Comparison of ENCODE assay signal across 20 cellular contexts in genomic region chr2:233814063-233814435, GRCh38. TPM values are rescaled to one million over a fixed set of nuclear protein-coding genes. Genes with fewer than 3 reads are reported as not detected.
DNase-seq lines count a peak whose midpoint lies in the region; ATAC-seq, FAIRE-seq and TF ChIP-seq lines count a peak whose summit lies in the region.
"Had no signal": no experiment of that assay in that cellular context is flagged by ENCODE, and none has a peak within 500 bp of the region (broad histone marks: within the 10 kb centered on the region; RNA-seq: fewer than 3 reads in every experiment).

No MANE protein-coding gene starts in this region.

- no peaks in the 10 kb centered on the region for H3F3A ChIP-seq in neural progenitor cell (ENCODE audit: low read depth)

- no peak for TF ChIP-seq POLR2A in K562 (conservative IDR thresholded peaks at IDR 0.05)

- no peaks in the 10 kb centered on the region for H3K9me3 Mint-ChIP-seq in neural progenitor cell
- H3K9me3 Mint-ChIP-seq in endothelial cell (ENCODE audit: unreplicated experiment): no peaks in the 10 kb centered on the region
- H3K9me3 Mint-ChIP-seq: activated T-helper 2 cell treated with anti-CD3 and anti-CD28 coated beads, Interferon-gamma antibody, Interleukin-2, Interleukin-4, amounts not matched to agents 10 μg/mL and 5 μg/mL and 100 μg/mL, durations not matched to agents 14 hours and 24 hours and 36 hours; stimulated activated naive CD8-positive, alpha-beta T cell treated with anti-CD3 and anti-CD28 coated beads, Interleukin-15, Interleukin-2, amounts not matched to agents 100 ng/mL and 50 ng/mL, for 24 hours had no signal

- BruUV-seq in K562 (replicated peaks; lab: Mats Ljungman, UMichigan): no TSS peak

- FAIRE-seq in K562 (lab: Jason Lieb, UNC): peak; percentile 46
- FAIRE-seq: D721Med, small intestine had no signal

- H3K4me1 Mint-ChIP-seq in neural progenitor cell (peaks cover 10% of the 10 kb centered on the region), endothelial cell (ENCODE audit: unreplicated experiment) (peaks cover 3% of the 10 kb centered on the region)

- H4K20me1 ChIP-seq in K562 (replicated peaks; ENCODE audit: control insufficient read depth, insufficient read depth, low read length) (no peaks in the 10 kb centered on the region), neural progenitor cell (ENCODE audit: low read depth) (no peaks in the 10 kb centered on the region)

- H3K36me3 ChIP-seq in K562 (ENCODE audit: control insufficient read depth, insufficient read depth, low read length) (no peaks in the 10 kb centered on the region), neural progenitor cell (no peaks in the 10 kb centered on the region)
- H3K36me3 ChIP-seq: neutrophil, vagina had no signal

- H3K9me1 ChIP-seq in K562 (ENCODE audit: control insufficient read depth, insufficient read depth, low read length): no peaks in the 10 kb centered on the region

- H3K4me3 ChIP-seq in K562 (no peak overlapping the region), neural progenitor cell (no peak overlapping the region)
- H3K4me3 ChIP-seq: vagina had no signal

- POLR2A ChIA-PET in K562 (lab: Yijun Ruan, JAX): interaction anchor here (0.6 to 0.7 kb wide), 2 partner anchors 167 to 422 kb away, joined by 3 to 4 read pairs; no protein-coding TSS in a partner anchor

- TF ChIP-seq EP300 in K562 (IDR thresholded peaks at IDR 0.05; ENCODE audit: low read length): no peak

- CTCF ChIA-PET in K562 (lab: Yijun Ruan, JAX; ENCODE audit: low intra/inter-chr PET ratio): no interaction called here

- H3K36me3 Mint-ChIP-seq in neural progenitor cell: no peaks in the 10 kb centered on the region
- no peaks in the 10 kb centered on the region for H3K36me3 Mint-ChIP-seq in endothelial cell (ENCODE audit: low read depth, unreplicated experiment)

- no peaks in the 10 kb centered on the region for H3K79me2 ChIP-seq in K562 (ENCODE audit: control insufficient read depth, insufficient read depth, low read length)
- H3K79me2 ChIP-seq in neural progenitor cell (ENCODE audit: low read depth): no peaks in the 10 kb centered on the region

- no peak for TF ChIP-seq RAD21 in K562 (CRISPR knock-in tag; conservative IDR thresholded peaks at IDR 0.05 in 1 of 2, IDR thresholded peaks at IDR 0.05 in 1 of 2)

- H3K27ac ChIP-seq in K562 (ENCODE audit: extremely low read depth, low read depth, low read length): no peak overlapping the region
- no peak overlapping the region for H3K27ac ChIP-seq in neural progenitor cell
- H3K27ac ChIP-seq: neutrophil, vagina had no signal

- no peak for ATAC-seq in activated CD4-positive, CD25-positive, alpha-beta regulatory T cell treated with anti-CD3 and anti-CD28 coated beads, Interleukin-2, amount 50 U/mL, for 24 hours
- ATAC-seq in K562: peak; percentile 83

- peak; percentile 18 for DNase-seq in activated CD4-positive, CD25-positive, alpha-beta regulatory T cell treated with anti-CD3 and anti-CD28 coated beads, Interleukin-2, amount 50 U/mL, for 72 hours
- DNase-seq in HPDE6-E6E7 (ENCODE audit: extremely low spot score): peak; percentile 29
- peak in 3 of 4 experiments; percentile 31 to 53 (median 33) for DNase-seq in K562 (ENCODE audit: extremely low read depth in 1 of 4, low spot score in 3 of 4)
- DNase-seq in neural progenitor cell (ENCODE audit: low spot score): peak; percentile 20
- no peak for DNase-seq in endothelial cell (ENCODE audit: low spot score)
- DNase-seq in DMS79 (lab: John Stamatoyannopoulos, UW): no peak
- DNase-seq in effector CD4-positive, alpha-beta T cell: no peak
- DNase-seq: activated CD4-positive, alpha-beta T cell treated with anti-CD3 and anti-CD28 coated beads, Interleukin-2, amount 50 U/mL, for 48 hours; foreskin fibroblast; HCEC 1CT; KG1; mesenchymal stem cell; NCI-H1436; small intestine had no signal

- H3K27me3 ChIP-seq in K562 (ENCODE audit: control insufficient read depth in 2 of 2, insufficient read depth in 2 of 2, low read length in 2 of 2) (peaks cover 2 to 26% of the 10 kb centered on the region in 2 experiments; a peak in 3 of 5 replicates), neural progenitor cell (no peaks in the 10 kb centered on the region)
- H3K27me3 ChIP-seq: vagina had no signal

- H3K4me1 ChIP-seq in K562 (replicated peaks in 1 of 2; ENCODE audit: control insufficient read depth in 2 of 2, insufficient read depth in 2 of 2, low read length in 2 of 2) (no peaks in the 10 kb centered on the region; a peak in 1 of 5 replicates), neural progenitor cell (no peaks in the 10 kb centered on the region)
- H3K4me1 ChIP-seq: vagina had no signal

- H3K4me3 Mint-ChIP-seq in neural progenitor cell (no peak overlapping the region), endothelial cell (ENCODE audit: unreplicated experiment) (no peak overlapping the region)
- H3K4me3 Mint-ChIP-seq: stimulated activated naive CD8-positive, alpha-beta T cell treated with anti-CD3 and anti-CD28 coated beads, Interleukin-15, Interleukin-2, amounts not matched to agents 100 ng/mL and 50 ng/mL, for 24 hours had no signal

- H3K27ac Mint-ChIP-seq in neural progenitor cell (no peak overlapping the region), endothelial cell (ENCODE audit: unreplicated experiment) (no peak overlapping the region)
- H3K27ac Mint-ChIP-seq: activated T-helper 2 cell treated with anti-CD3 and anti-CD28 coated beads, Interferon-gamma antibody, Interleukin-2, Interleukin-4, amounts not matched to agents 10 μg/mL and 5 μg/mL and 100 μg/mL, durations not matched to agents 14 hours and 24 hours and 36 hours; stimulated activated naive CD8-positive, alpha-beta T cell treated with anti-CD3 and anti-CD28 coated beads, Interleukin-15, Interleukin-2, amounts not matched to agents 100 ng/mL and 50 ng/mL, for 24 hours had no signal

- intact Hi-C loops in K562 (cut with micrococcal nuclease): no loop called here

- H2AFZ ChIP-seq in K562 (ENCODE audit: low read depth, low read length): no peak overlapping the region
- H2AFZ ChIP-seq in neural progenitor cell (replicated peaks): no peak overlapping the region

- in situ Hi-C loops in K562 (cut with MboI): no loop called here

- H3K9ac ChIP-seq in K562 (ENCODE audit: insufficient read depth in 1 of 2, low read depth in 2 of 2, low read length in 2 of 2) (no peak overlapping the region), neural progenitor cell (no peak overlapping the region)

- H3K27me3 Mint-ChIP-seq in neural progenitor cell (ENCODE audit: insufficient read depth, low read depth): peaks cover 4% of the 10 kb centered on the region
- H3K27me3 Mint-ChIP-seq in endothelial cell (ENCODE audit: unreplicated experiment): no peaks in the 10 kb centered on the region

- H3K9me3 ChIP-seq in K562 (replicated peaks; ENCODE audit: control insufficient read depth, insufficient read depth, low read depth, low read length): no peaks in the 10 kb centered on the region
- H3K9me3 ChIP-seq in neural progenitor cell (ENCODE audit: low read depth): no peaks in the 10 kb centered on the region
- H3K9me3 ChIP-seq: neutrophil, vagina had no signal

- TF ChIP-seq CTCF in K562 (IDR thresholded peaks at IDR 0.05 in 2 of 3, conservative IDR thresholded peaks at IDR 0.05 in 1 of 3; ENCODE audit: insufficient read depth in 2 of 3, low read depth in 1 of 3, low read length in 3 of 3) (no peak), neural progenitor cell (IDR thresholded peaks at IDR 0.05) (no peak), endothelial cell (IDR thresholded peaks at IDR 0.05; ENCODE audit: unreplicated experiment) (no peak)

- H3K4me2 ChIP-seq in K562 (ENCODE audit: insufficient read depth, low read length) (no peak overlapping the region), neural progenitor cell (no peak overlapping the region)

RNA-seq across cellular contexts. Expression of gene MROH2A, which starts 35.9 kb away (rescaled TPM):
- 0.19 and 0.26 TPM in 2 replicates for total RNA-seq in K562 (2011; cell fraction: chromatin; rRNA removed; ENCODE audit: low replicate concordance)
- not detected in 2 replicates for total RNA-seq in K562 (2011; cell fraction: nucleolus; rRNA removed)
- total RNA-seq in K562 (2011; cell fraction: nucleoplasm; rRNA removed): not detected in 2 replicates
- total RNA-seq in K562 (2014; rRNA removed): not detected in 2 replicates
- total RNA-seq in K562 (2014; rRNA removed; fragmentation: Illumina TruSeq; extraction: Trizol): not detected in 2 replicates
- not detected in 2 replicates for total RNA-seq in K562 (2015; rRNA removed; fragmentation: Illumina TruSeq; extraction: Trizol)
- total RNA-seq in K562 (2021): not detected in 2 replicates
- not detected in 2 replicates for polyA plus RNA-seq in K562 (2011; rRNA removed)
- 0.13 TPM in 1 of 2 replicates, not detected in the other for polyA plus RNA-seq in K562 (2011; cell fraction: cytosol; rRNA removed)
- polyA plus RNA-seq in K562 (2011; cell fraction: nucleus; rRNA removed): 0.06 and 0.07 TPM in 2 replicates
- 0.06 TPM in 1 of 2 replicates, not detected in the other for polyA plus RNA-seq in K562 (2012)
- not detected in 2 replicates for polyA plus RNA-seq in K562 (2014; fragmentation: Illumina TruSeq; extraction: Trizol)
- polyA plus RNA-seq in K562 (2014; fragmentation: Nextera tagmentation; extraction: Ambion mirVana): not detected
- polyA plus RNA-seq in K562 (2014; rRNA removed): 0.03 TPM in 1 of 2 replicates, not detected in the other
- not detected in 2 replicates for polyA minus RNA-seq in K562 (2011; rRNA and poly(A)+ RNA removed)
- polyA minus RNA-seq in K562 (2011; cell fraction: cytosol; rRNA and poly(A)+ RNA removed): not detected in 2 replicates
- polyA minus RNA-seq in K562 (2011; cell fraction: nucleus; rRNA and poly(A)+ RNA removed): not detected in 2 replicates
- total RNA-seq in neural progenitor cell (ENCODE audit: low replicate concordance): not detected in 2 replicates
- total RNA-seq in endothelial cell (ENCODE audit: unreplicated experiment): 0.31 TPM
- total RNA-seq: activated T-helper 2 cell treated with anti-CD3 and anti-CD28 coated beads, Interferon-gamma antibody, Interleukin-2, Interleukin-4, amounts not matched to agents 10 μg/mL and 5 μg/mL and 100 μg/mL, durations not matched to agents 14 hours and 24 hours and 36 hours; vagina had no signal

RNA-seq across cellular contexts. Expression of gene HJURP, which starts 40.3 kb away (rescaled TPM):
- 96.3 and 133 TPM in 2 replicates for total RNA-seq in K562 (2011; cell fraction: chromatin; rRNA removed; ENCODE audit: low replicate concordance)
- total RNA-seq in K562 (2011; cell fraction: nucleolus; rRNA removed): 51.0 and 52.1 TPM in 2 replicates
- total RNA-seq in K562 (2011; cell fraction: nucleoplasm; rRNA removed): 61.4 and 63.7 TPM in 2 replicates
- total RNA-seq in K562 (2014; rRNA removed): 24.2 and 24.5 TPM in 2 replicates
- total RNA-seq in K562 (2014; rRNA removed; fragmentation: Illumina TruSeq; extraction: Trizol): 27.8 and 32.5 TPM in 2 replicates
- 27.2 and 28.3 TPM in 2 replicates for total RNA-seq in K562 (2015; rRNA removed; fragmentation: Illumina TruSeq; extraction: Trizol)
- total RNA-seq in K562 (2021): 43.6 and 46.4 TPM in 2 replicates
- polyA plus RNA-seq in K562 (2011; rRNA removed): 102 and 106 TPM in 2 replicates
- 51.5 and 65.3 TPM in 2 replicates for polyA plus RNA-seq in K562 (2011; cell fraction: cytosol; rRNA removed)
- 192 and 256 TPM in 2 replicates for polyA plus RNA-seq in K562 (2011; cell fraction: nucleus; rRNA removed)
- polyA plus RNA-seq in K562 (2012): 29.1 and 33.7 TPM in 2 replicates
- polyA plus RNA-seq in K562 (2014; fragmentation: Illumina TruSeq; extraction: Trizol): 40.1 and 43.5 TPM in 2 replicates
- polyA plus RNA-seq in K562 (2014; fragmentation: Nextera tagmentation; extraction: Ambion mirVana): 10 to 100 TPM; 13.8 to 19.1 TPM
- 42.1 and 43.1 TPM in 2 replicates for polyA plus RNA-seq in K562 (2014; rRNA removed)
- 79.6 and 109 TPM in 2 replicates for polyA minus RNA-seq in K562 (2011; rRNA and poly(A)+ RNA removed)
- 42.3 and 61.7 TPM in 2 replicates for polyA minus RNA-seq in K562 (2011; cell fraction: cytosol; rRNA and poly(A)+ RNA removed)
- polyA minus RNA-seq in K562 (2011; cell fraction: nucleus; rRNA and poly(A)+ RNA removed): 27.7 and 49.7 TPM in 2 replicates
- 101 and 109 TPM in 2 replicates for total RNA-seq in neural progenitor cell (ENCODE audit: low replicate concordance)
- 11.4 TPM for total RNA-seq in endothelial cell (ENCODE audit: unreplicated experiment)

RNA-seq across cellular contexts. Expression of gene UGT1A1, which starts 54.0 kb away (rescaled TPM):
- total RNA-seq in K562 (2011; cell fraction: chromatin; rRNA removed; ENCODE audit: low replicate concordance): not detected in 2 replicates
- not detected in 2 replicates for total RNA-seq in K562 (2011; cell fraction: nucleolus; rRNA removed)
- total RNA-seq in K562 (2011; cell fraction: nucleoplasm; rRNA removed): not detected in 2 replicates
- not detected in 2 replicates for total RNA-seq in K562 (2014; rRNA removed)
- not detected in 2 replicates for total RNA-seq in K562 (2014; rRNA removed; fragmentation: Illumina TruSeq; extraction: Trizol)
- total RNA-seq in K562 (2015; rRNA removed; fragmentation: Illumina TruSeq; extraction: Trizol): not detected in 2 replicates
- total RNA-seq in K562 (2021): not detected in 2 replicates
- polyA plus RNA-seq in K562 (2011; rRNA removed): not detected in 2 replicates
- polyA plus RNA-seq in K562 (2011; cell fraction: cytosol; rRNA removed): not detected in 2 replicates
- polyA plus RNA-seq in K562 (2011; cell fraction: nucleus; rRNA removed): not detected in 2 replicates
- polyA plus RNA-seq in K562 (2012): not detected in 2 replicates
- not detected in 2 replicates for polyA plus RNA-seq in K562 (2014; fragmentation: Illumina TruSeq; extraction: Trizol)
- polyA plus RNA-seq in K562 (2014; fragmentation: Nextera tagmentation; extraction: Ambion mirVana): not detected
- polyA plus RNA-seq in K562 (2014; rRNA removed): not detected in 2 replicates
- not detected in 2 replicates for polyA minus RNA-seq in K562 (2011; rRNA and poly(A)+ RNA removed)
- polyA minus RNA-seq in K562 (2011; cell fraction: cytosol; rRNA and poly(A)+ RNA removed): not detected in 2 replicates
- not detected in 2 replicates for polyA minus RNA-seq in K562 (2011; cell fraction: nucleus; rRNA and poly(A)+ RNA removed)
- not detected in 2 replicates for total RNA-seq in neural progenitor cell (ENCODE audit: low replicate concordance)
- total RNA-seq in endothelial cell (ENCODE audit: unreplicated experiment): not detected
- total RNA-seq: activated T-helper 2 cell treated with anti-CD3 and anti-CD28 coated beads, Interferon-gamma antibody, Interleukin-2, Interleukin-4, amounts not matched to agents 10 μg/mL and 5 μg/mL and 100 μg/mL, durations not matched to agents 14 hours and 24 hours and 36 hours had no signal

Comparison
In these comparisons a context has a peak if more than half of its experiments do, and no peak if none do; other contexts are left out.
1. DNase-seq: peak in activated CD4-positive, CD25-positive, alpha-beta regulatory T cell treated with anti-CD3 and anti-CD28 coated beads, Interleukin-2, amount 50 U/mL, for 72 hours (single experiment), HPDE6-E6E7 (single experiment), K562 (3 of 4) and neural progenitor cell (single experiment); none in endothelial cell (single experiment), DMS79 (single experiment) and effector CD4-positive, alpha-beta T cell (single experiment).